Comparison of ENCODE assay signal across 2 cellular contexts in the genomic region with DNA sequence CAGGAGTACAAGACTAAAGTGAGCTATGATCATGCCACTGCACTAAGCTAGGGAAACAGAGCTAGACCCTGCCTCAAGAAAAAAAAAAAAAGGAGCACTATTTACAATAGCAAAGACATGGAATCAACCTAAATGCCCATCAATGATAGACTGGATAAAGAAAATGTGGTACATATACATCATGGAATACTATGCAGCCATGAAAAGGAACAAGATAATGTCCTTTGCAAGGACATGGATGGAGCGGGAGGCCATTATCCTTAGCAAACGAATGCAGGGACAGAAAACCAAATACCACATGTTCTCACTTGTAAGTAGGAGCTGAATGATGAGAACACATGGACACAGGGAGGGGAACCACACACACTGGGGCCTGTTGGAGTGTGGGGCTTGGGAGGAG. TPM values are rescaled to one million over a fixed set of nuclear protein-coding genes. Genes with fewer than 3 reads are reported as not detected.
"Had no signal": no experiment of that assay in that cellular context is flagged by ENCODE, and none has a peak within 500 bp of the region (broad histone marks: within the 10 kb centered on the region; RNA-seq: fewer than 3 reads in every experiment).

No MANE protein-coding gene starts in this region.

RNA-seq across cellular contexts. Expression of gene NLRP9, which starts 7.8 kb away (rescaled TPM):
- total RNA-seq: G401, GM12878 had no signal
- polyA plus RNA-seq: GM12878 had no signal

RNA-seq across cellular contexts. Expression of gene RFPL4A, which starts 28.5 kb away (rescaled TPM):
- total RNA-seq: GM12878 had no signal

RNA-seq across cellular contexts. Expression of gene RFPL4AL1, which starts 38.5 kb away (rescaled TPM):
- total RNA-seq: GM12878 had no signal
- polyA plus RNA-seq: GM12878 had no signal
